Comparison of ENCODE assay signal across 7 cellular contexts in genomic region chr13:33251131-33251629, GRCh38. TPM values are rescaled to one million over a fixed set of nuclear protein-coding genes. Genes with fewer than 3 reads are reported as not detected.
A peak's percentile ranks its signal among the peaks of the same experiment; 100 is the strongest.
DNase-seq lines count a peak whose midpoint lies in the region; ATAC-seq lines count a peak whose summit lies in the region.

No MANE protein-coding gene starts in this region.

- DNase-seq in RPMI7951 (ENCODE audit: low read depth) (peak; percentile 99), Right ventricle myocardium superior (no peak)
- no peak for DNase-seq in activated naive CD4-positive, alpha-beta T cell treated with Interleukin-2 at 50 U/mL for 16 hours
- DNase-seq in activated naive CD4-positive, alpha-beta T cell treated with anti-CD3 and anti-CD28 coated beads, Interleukin-2, amount 50 U/mL, for 16 hours = no peak

- H3K4me3 ChIP-seq in thymus (ENCODE audit: low read length) = no peak overlapping the region

- peak; percentile 84 for ATAC-seq in GM18909 (IDR thresholded peaks at IDR 0.05; ENCODE audit: poor library complexity, unreplicated experiment)
- ATAC-seq in HG02981 (IDR thresholded peaks at IDR 0.05; ENCODE audit: unreplicated experiment) = peak; percentile 76
- peak; percentile 61 for ATAC-seq in Right ventricle myocardium superior (ENCODE audit: poor library complexity)

- intact Hi-C loops in Right ventricle myocardium superior (cut with DNase I) = no loop called here

- peak overlapping the region; percentile 33 for H3K27ac ChIP-seq in thymus (ENCODE audit: low read depth)

- H3K9me3 ChIP-seq in thymus (ENCODE audit: control insufficient read depth) = no peaks in the 10 kb centered on the region

- WGBS in thymus = 21% methylated on average over 2 of the region's 2 CpGs

- no peaks in the 10 kb centered on the region for H3K36me3 ChIP-seq in thymus (ENCODE audit: control insufficient read depth, insufficient read depth)

- H3K4me1 ChIP-seq in thymus (ENCODE audit: control insufficient read depth, insufficient read depth, low read length) = no peaks in the 10 kb centered on the region

- no peaks in the 10 kb centered on the region for H3K27me3 ChIP-seq in thymus (ENCODE audit: control insufficient read depth, insufficient read depth)

RNA-seq across cellular contexts. Expression of gene STARD13, which starts 34.4 kb away (rescaled TPM):
- total RNA-seq in RPMI7951 (2014; rRNA removed; shearing (Covaris generic)) = 8.3 and 10.6 TPM in 2 replicates
- total RNA-seq in Right ventricle myocardium superior = 36.4 TPM
- polyA plus RNA-seq in thymus = 2.0 TPM
